ENCODE assay signal across 2 cellular contexts in the genomic region with DNA sequence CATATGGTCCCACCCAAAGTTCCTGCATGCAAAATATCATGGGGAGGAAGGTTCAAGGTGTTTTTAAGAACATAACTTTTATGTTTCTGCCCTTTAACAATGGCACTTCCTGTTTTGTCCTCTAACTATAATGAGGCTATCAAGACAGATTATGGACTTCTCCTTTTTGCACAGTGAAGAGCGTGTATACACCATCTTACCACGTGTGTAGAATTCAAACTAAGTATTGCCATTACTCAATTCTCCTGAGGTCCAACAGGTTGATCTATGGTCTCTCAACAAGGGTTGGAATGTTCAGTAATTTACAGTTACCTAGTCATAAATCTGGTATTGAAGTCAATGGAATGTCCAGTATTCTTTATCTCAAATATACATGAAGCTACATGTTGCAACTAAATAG.
A peak's percentile ranks its signal among the peaks of the same experiment; 100 is the strongest.
TF ChIP-seq lines count a peak whose summit lies in the region.

No MANE protein-coding gene starts in this region.

TF ChIP-seq in IMR-90, 13 proteins besides CTCF, POLR2A, EP300 and RAD21:
- TF ChIP-seq MAZ (IDR thresholded peaks at IDR 0.05; ENCODE audit: borderline replicate concordance, low read depth, low read length) (no peak), SMC3 (IDR thresholded peaks at IDR 0.05; ENCODE audit: low read depth, low read length) (no peak), NFE2L2 (IDR thresholded peaks at IDR 0.05; ENCODE audit: low read depth, low read length) (no peak), CHD1 (IDR thresholded peaks at IDR 0.05; ENCODE audit: low read depth, low read length) (no peak), RCOR1 (IDR thresholded peaks at IDR 0.05; ENCODE audit: insufficient replicate concordance, low read length) (no peak), CEBPB (IDR thresholded peaks at IDR 0.05; ENCODE audit: low read depth, low read length) (no peak), BHLHE40 (IDR thresholded peaks at IDR 0.05; ENCODE audit: low read depth, low read length) (no peak)
- TF ChIP-seq, protein P1, sequence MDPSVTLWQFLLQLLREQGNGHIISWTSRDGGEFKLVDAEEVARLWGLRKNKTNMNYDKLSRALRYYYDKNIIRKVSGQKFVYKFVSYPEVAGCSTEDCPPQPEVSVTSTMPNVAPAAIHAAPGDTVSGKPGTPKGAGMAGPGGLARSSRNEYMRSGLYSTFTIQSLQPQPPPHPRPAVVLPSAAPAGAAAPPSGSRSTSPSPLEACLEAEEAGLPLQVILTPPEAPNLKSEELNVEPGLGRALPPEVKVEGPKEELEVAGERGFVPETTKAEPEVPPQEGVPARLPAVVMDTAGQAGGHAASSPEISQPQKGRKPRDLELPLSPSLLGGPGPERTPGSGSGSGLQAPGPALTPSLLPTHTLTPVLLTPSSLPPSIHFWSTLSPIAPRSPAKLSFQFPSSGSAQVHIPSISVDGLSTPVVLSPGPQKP (IDR thresholded peaks at IDR 0.05; ENCODE audit: borderline replicate concordance, low read depth, low read length) = no peak
- TF ChIP-seq, protein P2, sequence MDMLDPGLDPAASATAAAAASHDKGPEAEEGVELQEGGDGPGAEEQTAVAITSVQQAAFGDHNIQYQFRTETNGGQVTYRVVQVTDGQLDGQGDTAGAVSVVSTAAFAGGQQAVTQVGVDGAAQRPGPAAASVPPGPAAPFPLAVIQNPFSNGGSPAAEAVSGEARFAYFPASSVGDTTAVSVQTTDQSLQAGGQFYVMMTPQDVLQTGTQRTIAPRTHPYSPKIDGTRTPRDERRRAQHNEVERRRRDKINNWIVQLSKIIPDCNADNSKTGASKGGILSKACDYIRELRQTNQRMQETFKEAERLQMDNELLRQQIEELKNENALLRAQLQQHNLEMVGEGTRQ (IDR thresholded peaks at IDR 0.05; ENCODE audit: low read depth, low read length) = no peak
TF ChIP-seq in IMR-90: peak in this region for 0.

TF ChIP-seq in GM12878, 131 proteins besides CTCF, POLR2A, EP300 and RAD21:
- TF ChIP-seq BHLHE40 (IDR thresholded peaks at IDR 0.05; ENCODE audit: borderline replicate concordance in 1 of 2, low read depth in 2 of 2, low read length in 1 of 2) (no peak), SPI1 (IDR thresholded peaks at IDR 0.05; ENCODE audit: borderline replicate concordance, insufficient read depth, low read depth, low read length) (peak; percentile 96), ZNF217 (IDR thresholded peaks at IDR 0.05) (peak; percentile 46; the same call in 1 of the 2 replicates)
- TF ChIP-seq, protein P3, sequence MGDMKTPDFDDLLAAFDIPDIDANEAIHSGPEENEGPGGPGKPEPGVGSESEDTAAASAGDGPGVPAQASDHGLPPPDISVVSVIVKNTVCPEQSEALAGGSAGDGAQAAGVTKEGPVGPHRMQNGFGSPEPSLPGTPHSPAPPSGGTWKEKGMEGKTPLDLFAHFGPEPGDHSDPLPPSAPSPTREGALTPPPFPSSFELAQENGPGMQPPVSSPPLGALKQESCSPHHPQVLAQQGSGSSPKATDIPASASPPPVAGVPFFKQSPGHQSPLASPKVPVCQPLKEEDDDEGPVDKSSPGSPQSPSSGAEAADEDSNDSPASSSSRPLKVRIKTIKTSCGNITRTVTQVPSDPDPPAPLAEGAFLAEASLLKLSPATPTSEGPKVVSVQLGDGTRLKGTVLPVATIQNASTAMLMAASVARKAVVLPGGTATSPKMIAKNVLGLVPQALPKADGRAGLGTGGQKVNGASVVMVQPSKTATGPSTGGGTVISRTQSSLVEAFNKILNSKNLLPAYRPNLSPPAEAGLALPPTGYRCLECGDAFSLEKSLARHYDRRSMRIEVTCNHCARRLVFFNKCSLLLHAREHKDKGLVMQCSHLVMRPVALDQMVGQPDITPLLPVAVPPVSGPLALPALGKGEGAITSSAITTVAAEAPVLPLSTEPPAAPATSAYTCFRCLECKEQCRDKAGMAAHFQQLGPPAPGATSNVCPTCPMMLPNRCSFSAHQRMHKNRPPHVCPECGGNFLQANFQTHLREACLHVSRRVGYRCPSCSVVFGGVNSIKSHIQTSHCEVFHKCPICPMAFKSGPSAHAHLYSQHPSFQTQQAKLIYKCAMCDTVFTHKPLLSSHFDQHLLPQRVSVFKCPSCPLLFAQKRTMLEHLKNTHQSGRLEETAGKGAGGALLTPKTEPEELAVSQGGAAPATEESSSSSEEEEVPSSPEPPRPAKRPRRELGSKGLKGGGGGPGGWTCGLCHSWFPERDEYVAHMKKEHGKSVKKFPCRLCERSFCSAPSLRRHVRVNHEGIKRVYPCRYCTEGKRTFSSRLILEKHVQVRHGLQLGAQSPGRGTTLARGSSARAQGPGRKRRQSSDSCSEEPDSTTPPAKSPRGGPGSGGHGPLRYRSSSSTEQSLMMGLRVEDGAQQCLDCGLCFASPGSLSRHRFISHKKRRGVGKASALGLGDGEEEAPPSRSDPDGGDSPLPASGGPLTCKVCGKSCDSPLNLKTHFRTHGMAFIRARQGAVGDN (IDR thresholded peaks at IDR 0.05) = peak; percentile 63; the same call in 1 of the 2 replicates
